14 cellular contexts compared by ENCODE assay signal in the genomic region with DNA sequence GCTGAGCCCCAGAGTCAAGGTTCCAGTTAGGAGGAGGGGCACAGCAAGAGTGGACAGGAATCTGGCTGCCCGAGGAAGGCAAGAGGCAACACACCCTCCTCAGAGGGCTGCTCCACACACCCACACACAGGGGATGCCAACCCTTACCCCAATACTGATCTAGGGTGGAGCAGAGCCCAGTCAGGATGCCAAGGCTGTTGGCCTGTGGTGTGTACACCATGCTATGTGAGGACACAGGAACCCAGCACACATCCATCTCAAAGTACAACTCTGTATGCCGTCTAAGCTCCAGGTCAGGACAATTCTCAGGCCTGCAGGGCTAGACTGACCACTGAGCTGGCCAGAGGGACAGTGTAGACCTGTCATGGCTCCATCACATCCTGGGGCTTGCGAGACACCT. TPM values are rescaled to one million over a fixed set of nuclear protein-coding genes. Genes with fewer than 3 reads are reported as not detected.
A peak's percentile ranks its signal among the peaks of the same experiment; 100 is the strongest.
DNase-seq lines count a peak whose midpoint lies in the region; ATAC-seq and TF ChIP-seq lines count a peak whose summit lies in the region.
"Had no signal": no experiment of that assay in that cellular context is flagged by ENCODE, and none has a peak within 500 bp of the region (broad histone marks: within the 10 kb centered on the region; RNA-seq: fewer than 3 reads in every experiment).

No MANE protein-coding gene starts in this region.

- H3K4ac ChIP-seq in IMR-90 (ENCODE audit: low read depth, low read length), result no peak overlapping the region

- no peak overlapping the region for H3K56ac ChIP-seq in IMR-90 (ENCODE audit: extremely low read depth, insufficient read depth, low read length)

- H3K14ac ChIP-seq in IMR-90 (replicated peaks; ENCODE audit: low read depth, low read length), result no peak overlapping the region

- 0 out of 2 replicates have a peak overlapping the region, but pooled peaks have one; percentile 7 for H3K23ac ChIP-seq in IMR-90 (ENCODE audit: low read depth, low read length)

- TF ChIP-seq CTCF in IMR-90 (conservative IDR thresholded peaks at IDR 0.05; ENCODE audit: low read depth, low read length), result no peak
- TF ChIP-seq CTCF in omental fat pad (IDR thresholded peaks at IDR 0.05), result no peak

- in situ Hi-C loops in IMR-90 (cut with MboI; ENCODE audit: low sequenced_read_pairs), result no loop called here

- dilution Hi-C loops in IMR-90 (cut with HindIII; ENCODE audit: low sequenced_read_pairs, unreplicated experiment), result no loop called here

- no peak overlapping the region for H2BK15ac ChIP-seq in IMR-90 (ENCODE audit: low read depth, low read length)

- POLR2A ChIA-PET in IMR-90 (lab: Charles Lee; ENCODE audit: unreplicated experiment), result no interaction called here

- 0 out of 4 replicates have a peak overlapping the region, but pooled peaks of 1 of the 2 experiments have one; percentile 5 for H4K8ac ChIP-seq in IMR-90 (ENCODE audit: low read depth in 2 of 2, low read length in 2 of 2)

- BruUV-seq in IMR-90 (replicated peaks; lab: Mats Ljungman, UMichigan), result no TSS peak

- no peaks in the 10 kb centered on the region for H3K9me3 ChIP-seq in IMR-90 (ENCODE audit: control insufficient read depth, insufficient read depth, low read length)
- H3K9me3 ChIP-seq: right lobe of liver had no signal

- H3K18ac ChIP-seq in IMR-90 (ENCODE audit: low read depth, low read length), result no peak overlapping the region

- H2AK9ac ChIP-seq in IMR-90 (replicated peaks; ENCODE audit: low read depth, low read length, poor library complexity), result peak overlapping the region; percentile 30

- intact Hi-C loops in IMR-90 (cut with micrococcal nuclease), result no loop called here

- H3K79me1 ChIP-seq in IMR-90 (ENCODE audit: low read depth in 1 of 2, low read length in 2 of 2), result peaks cover 29 to 76% of the 10 kb centered on the region in 2 experiments

- peaks cover 48% of the 10 kb centered on the region for H4K20me1 ChIP-seq in IMR-90 (ENCODE audit: insufficient read depth, low read length)

- H3K4me2 ChIP-seq in IMR-90 (ENCODE audit: low read depth, low read length), result no peak overlapping the region

- no peak overlapping the region for H2BK20ac ChIP-seq in IMR-90 (ENCODE audit: low read depth, low read length)

- DNase-seq in IMR-90 (no peak), omental fat pad (ENCODE audit: low spot score) (no peak), NCI-H2196 treated with DMSO at 0.1 percent for 48 hours (lab: John Stamatoyannopoulos, UW; ENCODE audit: unreplicated experiment) (no peak), EL (no peak), NCI-H345 treated with DMSO at 0.1 percent for 48 hours (lab: John Stamatoyannopoulos, UW; ENCODE audit: unreplicated experiment) (no peak)
- DNase-seq: activated CD8-positive, alpha-beta T cell treated with anti-CD3 and anti-CD28 coated beads, Interleukin-2, amount 10 ng/mL, durations not matched to agents 7 days and 5 days; activated naive CD4-positive, alpha-beta T cell; natural killer cell; right lobe of liver; stimulated activated naive B cell treated with anti-CD40 and anti-IgM and Interleukin-4, amounts not matched to agents 10 μg/mL and 1 μg/mL and 100 μg/mL, for 72 hours had no signal

- no peak overlapping the region for H2BK120ac ChIP-seq in IMR-90 (ENCODE audit: low read depth, low read length)

- H3K4me3 ChIP-seq in IMR-90 (ENCODE audit: insufficient read depth, low read depth, low read length), result no peak overlapping the region
- H3K4me3 ChIP-seq: hepatocyte, right lobe of liver had no signal

- TF ChIP-seq RAD21 in IMR-90 (IDR thresholded peaks at IDR 0.05; ENCODE audit: low read length), result no peak

- ATAC-seq in IMR-90 (ENCODE audit: low read depth) (no peak), omental fat pad (ENCODE audit: low FRiP score) (peak; percentile 15)
- ATAC-seq: activated CD8-positive, alpha-beta T cell treated with anti-CD3 and anti-CD28 coated beads, Interleukin-2, amount 10 ng/mL, durations not matched to agents 7 days and 5 days; HCT116; natural killer cell; right lobe of liver; stimulated activated naive B cell treated with anti-CD40 and anti-IgM and Interleukin-4, amounts not matched to agents 10 μg/mL and 1 μg/mL and 100 μg/mL, for 72 hours had no signal

- no peak overlapping the region for H4K5ac ChIP-seq in IMR-90 (ENCODE audit: low read depth, low read length)

- no peaks in the 10 kb centered on the region for H3K36me3 ChIP-seq in IMR-90 (ENCODE audit: control insufficient read depth, insufficient read depth, low read length)
- H3K36me3 ChIP-seq: right lobe of liver had no signal

- peaks cover 47% of the 10 kb centered on the region for H3K9me1 ChIP-seq in IMR-90 (ENCODE audit: insufficient read depth, low read length)

- WGBS in IMR-90 (ENCODE audit: extremely low coverage in 2 of 2, insufficient read length in 1 of 2), 2 experiments, result 100% methylated on average over 1 of the region's 3 CpGs; no CpG with 5 or more reads in 1 of the 2 experiments

- peak overlapping the region; percentile 16 for H2AFZ ChIP-seq in IMR-90 (replicated peaks; ENCODE audit: low read length, poor library complexity)
- H2AFZ ChIP-seq: hepatocyte had no signal

- H2BK5ac ChIP-seq in IMR-90 (ENCODE audit: low read depth, low read length, poor library complexity, severe bottlenecking), result no peak overlapping the region

- H3K27me3 ChIP-seq in IMR-90 (ENCODE audit: control insufficient read depth, insufficient read depth, low read length), result no peaks in the 10 kb centered on the region
- H3K27me3 ChIP-seq: hepatocyte, right lobe of liver had no signal

- CTCF ChIA-PET in IMR-90 (lab: Yijun Ruan, JAX), result interaction anchor here (0.5 to 1.9 kb wide), 4 partner anchors 39 to 1240 kb away, joined by 3 to 6 read pairs (median 4); no protein-coding TSS in a partner anchor

- H3K27ac ChIP-seq in IMR-90 (ENCODE audit: insufficient read depth, low read length), result no peak overlapping the region
- peak overlapping the region; percentile 89 for H3K27ac ChIP-seq in cingulate gyrus (ENCODE audit: low read depth, low read length)
- H3K27ac ChIP-seq: hepatocyte, right lobe of liver had no signal

- TF ChIP-seq POLR2A in IMR-90 (IDR thresholded peaks at IDR 0.05; ENCODE audit: low read depth, low read length), result no peak

- no peak overlapping the region for H3K9ac ChIP-seq in IMR-90 (ENCODE audit: low read depth, low read length)

- no peak overlapping the region for H4K91ac ChIP-seq in IMR-90 (ENCODE audit: insufficient read depth, low read depth, low read length)

- peaks cover 19% of the 10 kb centered on the region for H3K4me1 ChIP-seq in IMR-90 (ENCODE audit: control insufficient read depth, insufficient read depth, low read length)

- peak overlapping the region; percentile 33; the same call in 1 of the 2 replicates for H2AK5ac ChIP-seq in IMR-90 (ENCODE audit: low read depth, low read length)

TF ChIP-seq in IMR-90, 13 proteins besides CTCF, POLR2A, EP300 and RAD21 (continues in another document):
- no peak for TF ChIP-seq SMC3 (IDR thresholded peaks at IDR 0.05; ENCODE audit: low read depth, low read length)
- no peak for TF ChIP-seq RCOR1 (IDR thresholded peaks at IDR 0.05; ENCODE audit: insufficient replicate concordance, low read length)
- TF ChIP-seq MAZ (IDR thresholded peaks at IDR 0.05; ENCODE audit: borderline replicate concordance, low read depth, low read length), result no peak
- TF ChIP-seq RFX5 (IDR thresholded peaks at IDR 0.05; ENCODE audit: low read depth, low read length), result no peak
- no peak for TF ChIP-seq MXI1 (IDR thresholded peaks at IDR 0.05; ENCODE audit: borderline replicate concordance, low read depth, low read length)
- TF ChIP-seq CHD1 (IDR thresholded peaks at IDR 0.05; ENCODE audit: low read depth, low read length), result no peak
- no peak for TF ChIP-seq BHLHE40 (IDR thresholded peaks at IDR 0.05; ENCODE audit: low read depth, low read length)
- TF ChIP-seq CEBPB (IDR thresholded peaks at IDR 0.05; ENCODE audit: low read depth, low read length), result no peak
- no peak for TF ChIP-seq FOS (IDR thresholded peaks at IDR 0.05; ENCODE audit: low read depth, low read length)
- TF ChIP-seq MAFK (IDR thresholded peaks at IDR 0.05; ENCODE audit: low read depth, low read length), result no peak
- TF ChIP-seq, protein P1, sequence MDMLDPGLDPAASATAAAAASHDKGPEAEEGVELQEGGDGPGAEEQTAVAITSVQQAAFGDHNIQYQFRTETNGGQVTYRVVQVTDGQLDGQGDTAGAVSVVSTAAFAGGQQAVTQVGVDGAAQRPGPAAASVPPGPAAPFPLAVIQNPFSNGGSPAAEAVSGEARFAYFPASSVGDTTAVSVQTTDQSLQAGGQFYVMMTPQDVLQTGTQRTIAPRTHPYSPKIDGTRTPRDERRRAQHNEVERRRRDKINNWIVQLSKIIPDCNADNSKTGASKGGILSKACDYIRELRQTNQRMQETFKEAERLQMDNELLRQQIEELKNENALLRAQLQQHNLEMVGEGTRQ (IDR thresholded peaks at IDR 0.05; ENCODE audit: low read depth, low read length), result no peak

RNA-seq across cellular contexts. Expression of a gene that starts 2.6 kb away (rescaled TPM):
- total RNA-seq in IMR-90 (2012; rRNA removed), result 60.5 and 67.2 TPM in 2 replicates
- 54.7 and 56.2 TPM in 2 replicates for polyA plus RNA-seq in IMR-90 (2012; rRNA removed)
- polyA plus RNA-seq in IMR-90 (2012; cell fraction: cytosol; rRNA removed), result 20.4 and 38.7 TPM in 2 replicates
- 131 and 144 TPM in 2 replicates for polyA plus RNA-seq in IMR-90 (2012; cell fraction: nucleus; rRNA removed; ENCODE audit: low replicate concordance)
- total RNA-seq in omental fat pad, result 10 to 100 TPM; 27.6 to 42.1 (median 29.7) TPM

RNA-seq across cellular contexts. Expression of a gene that starts 27.2 kb away (rescaled TPM):
- total RNA-seq in IMR-90 (2012; rRNA removed) (not detected in 2 replicates), omental fat pad (under 1 TPM in 2 of 4 donors, not detected in 2; 0.12 to 0.19 TPM)
- polyA plus RNA-seq in IMR-90 (2012; rRNA removed), result not detected in 2 replicates
- 0.01 TPM in 1 of 2 replicates, not detected in the other for polyA plus RNA-seq in IMR-90 (2012; cell fraction: cytosol; rRNA removed)
- polyA plus RNA-seq in IMR-90 (2012; cell fraction: nucleus; rRNA removed; ENCODE audit: low replicate concordance), result 0.05 TPM in 1 of 2 replicates, not detected in the other
- total RNA-seq: bronchial epithelial cell had no signal

RNA-seq across cellular contexts. Expression of a gene that starts 37.1 kb away (rescaled TPM):
- 4.3 and 9.4 TPM in 2 replicates for total RNA-seq in IMR-90 (2012; rRNA removed)
- polyA plus RNA-seq in IMR-90 (2012; rRNA removed), result 3.4 and 4.5 TPM in 2 replicates
- 0.64 and 1.4 TPM in 2 replicates for polyA plus RNA-seq in IMR-90 (2012; cell fraction: cytosol; rRNA removed)
- polyA plus RNA-seq in IMR-90 (2012; cell fraction: nucleus; rRNA removed; ENCODE audit: low replicate concordance), result 1.8 and 7.0 TPM in 2 replicates
- total RNA-seq in omental fat pad, result 10 to 100 TPM in 1 of 4 donors, 1 to 10 TPM in 3; 4.4 to 10.4 (median 5.9) TPM

RNA-seq across cellular contexts. Expression of a gene that starts 38.7 kb away (rescaled TPM):
- total RNA-seq in IMR-90 (2012; rRNA removed) (under 0.01 TPM in 1 of 2 replicates, not detected in the other), omental fat pad (under 1 TPM in 2 of 4 donors, not detected in 2; 0.13 to 0.28 TPM)
- polyA plus RNA-seq in IMR-90 (2012; rRNA removed), result 0.03 TPM in 1 of 2 replicates, not detected in the other
- polyA plus RNA-seq in IMR-90 (2012; cell fraction: cytosol; rRNA removed), result 0.02 and 0.04 TPM in 2 replicates
- 0.01 TPM in 1 of 2 replicates, not detected in the other for polyA plus RNA-seq in IMR-90 (2012; cell fraction: nucleus; rRNA removed; ENCODE audit: low replicate concordance)
- total RNA-seq: activated CD8-positive, alpha-beta T cell treated with anti-CD3 and anti-CD28 coated beads, Interleukin-2, amount 10 ng/mL, durations not matched to agents 7 days and 5 days; bronchial epithelial cell; natural killer cell had no signal

RNA-seq across cellular contexts. Expression of a gene that starts 56.0 kb away (rescaled TPM):
- total RNA-seq in IMR-90 (2012; rRNA removed), result 1.4 and 2.5 TPM in 2 replicates
- 6.3 and 8.8 TPM in 2 replicates for polyA plus RNA-seq in IMR-90 (2012; rRNA removed)
- 4.1 and 9.0 TPM in 2 replicates for polyA plus RNA-seq in IMR-90 (2012; cell fraction: cytosol; rRNA removed)
- 28.6 and 53.5 TPM in 2 replicates for polyA plus RNA-seq in IMR-90 (2012; cell fraction: nucleus; rRNA removed; ENCODE audit: low replicate concordance)
- total RNA-seq in omental fat pad, result 10 to 100 TPM in 2 of 4 donors, 1 to 10 TPM in 2; 7.0 to 17.0 (median 9.1) TPM
